Comparison of ENCODE assay signal across 8 cellular contexts in the genomic region with DNA sequence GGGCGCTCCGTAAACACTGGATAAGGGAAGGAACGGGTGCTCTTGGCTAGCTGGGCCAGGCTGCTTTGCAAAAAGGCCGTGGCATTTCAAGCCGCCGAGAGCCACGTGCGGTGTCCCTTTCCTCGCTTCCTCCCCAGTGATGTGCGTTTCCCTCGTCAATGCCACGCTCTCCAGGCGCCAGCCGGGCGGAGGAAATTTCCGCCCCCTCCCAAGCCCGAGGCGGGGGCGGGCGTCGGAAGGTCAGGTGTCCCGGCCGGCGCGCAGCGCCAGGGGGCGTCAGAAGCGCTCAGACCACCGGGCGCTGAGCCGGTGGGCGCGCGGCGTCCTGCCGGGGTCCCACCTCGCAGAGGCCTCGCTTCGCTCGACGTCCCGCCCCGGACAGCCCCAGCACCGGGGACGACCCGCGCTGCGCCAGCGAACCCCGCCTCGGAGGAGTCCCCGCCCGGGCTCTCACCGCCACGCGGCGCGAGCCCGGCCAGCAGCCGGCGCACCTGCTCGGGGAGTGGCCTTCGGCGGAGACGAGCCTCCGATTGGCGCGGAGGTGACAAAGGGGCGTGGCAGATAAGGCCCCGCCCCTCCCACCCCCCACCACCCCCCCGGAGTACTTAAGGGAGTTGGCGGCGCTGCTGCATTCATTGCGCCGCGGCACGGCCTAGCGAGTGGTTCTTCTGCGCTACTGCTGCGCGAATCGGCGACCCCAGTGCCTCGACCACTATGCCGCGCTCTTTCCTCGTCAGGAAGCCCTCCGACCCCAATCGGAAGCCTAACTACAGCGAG. TPM values are rescaled to one million over a fixed set of nuclear protein-coding genes. Genes with fewer than 3 reads are reported as not detected.
DNase-seq lines count a peak whose midpoint lies in the region; ATAC-seq, FAIRE-seq and TF ChIP-seq lines count a peak whose summit lies in the region.

A gene (plus strand): TSS at position 635 of the 777 bp plus-strand sequence. CDS start 80 bp downstream, at position 715.

- no peaks in the 10 kb centered on the region for H3K9me3 ChIP-seq in A673 (ENCODE audit: low read depth, low read length, poor library complexity, severe bottlenecking)
- H3K9me3 ChIP-seq in kidney (ENCODE audit: control insufficient read depth in 1 of 2, low read length in 2 of 2), result no peaks in the 10 kb centered on the region

- POLR2A ChIA-PET in A673 (lab: Charles Lee; ENCODE audit: low non-redundant PET), result no interaction called here

- no peak for FAIRE-seq in kidney (lab: Jason Lieb, UNC)

- peak; percentile 59; the same call in 1 of the 2 replicates for TF ChIP-seq CTCF in A673 (conservative IDR thresholded peaks at IDR 0.05; ENCODE audit: low read depth, low read length)
- TF ChIP-seq CTCF in kidney (IDR thresholded peaks at IDR 0.05; ENCODE audit: borderline replicate concordance, extremely low read depth, insufficient read depth), result peak; percentile 4

- ATAC-seq in GM18858 (IDR thresholded peaks at IDR 0.05; ENCODE audit: unreplicated experiment) (peak; percentile 65), HG03103 (IDR thresholded peaks at IDR 0.05; ENCODE audit: low read depth, unreplicated experiment) (peak; percentile 74)

- peak within 1 kb of the TSS; percentile 71 to 76 for H3K9ac ChIP-seq in kidney (ENCODE audit: low read length in 2 of 2)

- H3K4me3 ChIP-seq in A673 (ENCODE audit: low read depth, low read length, poor library complexity, severe bottlenecking) (peak within 1 kb of the TSS; percentile 50), kidney (ENCODE audit: low read length in 2 of 2) (peak within 1 kb of the TSS; percentile 59 to 63)

- DNase-seq in A673 (ENCODE audit: low spot score) (peak; percentile 90), NCI-H2196 treated with DMSO at 0.1 percent for 48 hours (lab: John Stamatoyannopoulos, UW; ENCODE audit: unreplicated experiment) (peak; percentile 73), kidney (peak; percentile 96)
- DNase-seq in activated CD4-positive, CD25-positive, alpha-beta regulatory T cell (lab: John Stamatoyannopoulos, UW), result peak; percentile 51 to 70 (median 66)
- DNase-seq in central memory CD4-positive, alpha-beta T cell, result peak; percentile 81
- peak; percentile 67 to 72 for DNase-seq in stimulated activated CD4-positive, alpha-beta T cell treated with anti-CD3 and anti-CD28 coated beads, Interleukin-15, amount 100 ng/mL, for 1 hour (ENCODE audit: low read depth in 1 of 2, low spot score in 1 of 2)

- H3K27ac ChIP-seq in A673 (ENCODE audit: low read depth, low read length, poor library complexity, severe bottlenecking) (peak within 1 kb of the TSS; percentile 49), kidney (ENCODE audit: low read depth in 2 of 2, low read length in 2 of 2) (peak within 1 kb of the TSS; percentile 65 to 71)

- H3K4me1 ChIP-seq in A673 (ENCODE audit: insufficient read depth, low read length, poor library complexity, severe bottlenecking), result peaks cover 37% of the 10 kb centered on the region
- peaks cover 0 to 7% of the 10 kb centered on the region in 2 donors for H3K4me1 ChIP-seq in kidney (ENCODE audit: control insufficient read depth in 1 of 2, insufficient read depth in 1 of 2, low read depth in 1 of 2, low read length in 2 of 2)

- CTCF ChIA-PET in A673 (lab: Charles Lee), result interaction anchor here (0.6 to 2.5 kb wide), 4 partner anchors 11 to 196 kb away, joined by 3 to 12 read pairs (median 7); no protein-coding TSS in a partner anchor

- H3K36me3 ChIP-seq in A673 (ENCODE audit: insufficient read depth, low read length, poor library complexity, severe bottlenecking), result no peaks in the 10 kb centered on the region
- H3K36me3 ChIP-seq in kidney (ENCODE audit: control insufficient read depth in 1 of 2, insufficient read depth in 2 of 2, low read length in 2 of 2), result no peaks in the 10 kb centered on the region

- intact Hi-C loops in A673 (cut with micrococcal nuclease; ENCODE audit: unreplicated experiment) (loop anchor here (5.0 kb wide), 1 partner anchor 480 kb away; no protein-coding TSS in a partner anchor), kidney (cut with DNase I) (loop anchor here (5.0 kb wide), 1 partner anchor 85 kb away; no protein-coding TSS in a partner anchor)

- H3K27me3 ChIP-seq in A673 (replicated peaks; ENCODE audit: insufficient read depth, low read depth, low read length, poor library complexity), result no peaks in the 10 kb centered on the region

- BruUV-seq in A673 (replicated peaks; lab: Mats Ljungman, UMichigan), result no TSS peak

RNA-seq across cellular contexts. Expression of the gene that starts here (rescaled TPM):
- total RNA-seq in A673 (2021), result 4.1 and 4.4 TPM in 2 replicates
- total RNA-seq in kidney, result 3.7 TPM
- polyA plus RNA-seq in kidney (ENCODE audit: insufficient read depth, low read depth, low replicate concordance), result 4.5 TPM

Comparison
In these comparisons a context has a peak if more than half of its experiments do, and no peak if none do; other contexts are left out.
1. Peak in every context shown above with its lines: DNase-seq, ATAC-seq, H3K4me3 ChIP-seq and H3K27ac ChIP-seq.